ENCODE assay signal across 10 cellular contexts in genomic region chr12:6703631-6704030, GRCh38. TPM values are rescaled to one million over a fixed set of nuclear protein-coding genes. Genes with fewer than 3 reads are reported as not detected.
DNase-seq lines count a peak whose midpoint lies in the region; ATAC-seq and TF ChIP-seq lines count a peak whose summit lies in the region.
"Had no signal": no experiment of that assay in that cellular context is flagged by ENCODE, and none has a peak within 500 bp of the region (broad histone marks: within the 10 kb centered on the region; RNA-seq: fewer than 3 reads in every experiment).

No MANE protein-coding gene starts in this region.

- CTCF ChIA-PET in HEK293 (lab: Yijun Ruan, JAX), result no interaction called here

- H3K4me1 Mint-ChIP-seq in T-helper 17 cell (peaks cover 27% of the 10 kb centered on the region), chondrocyte (ENCODE audit: low read depth) (peaks cover 19% of the 10 kb centered on the region)

- peaks cover 0 to 95% (median 22%) of the 10 kb centered on the region in 45 donors for H3K27me3 ChIP-seq in dorsolateral prefrontal cortex
- H3K27me3 ChIP-seq: vagina had no signal

- no peaks in the 10 kb centered on the region for H3K9me3 Mint-ChIP-seq in chondrocyte (ENCODE audit: low read depth)

- no peaks in the 10 kb centered on the region for H3K36me3 ChIP-seq in HEK293 (ENCODE audit: control insufficient read depth in 2 of 2, insufficient read depth in 1 of 2, low read length in 2 of 2)
- H3K36me3 ChIP-seq: vagina had no signal

- H3K4me3 Mint-ChIP-seq in T-helper 17 cell, result no peak overlapping the region
- no peak overlapping the region for H3K4me3 Mint-ChIP-seq in chondrocyte (ENCODE audit: unreplicated experiment)

- DNase-seq in EH (ENCODE audit: low read depth) (peak; percentile 35), T-helper 17 cell (no peak), myocyte (ENCODE audit: low read depth) (peak; percentile 55), dorsolateral prefrontal cortex (no peak), NCI-H2107 treated with DMSO at 0.1 percent for 48 hours (lab: John Stamatoyannopoulos, UW; ENCODE audit: unreplicated experiment) (no peak), chondrocyte (ENCODE audit: low spot score) (no peak)
- DNase-seq: central memory CD4-positive, alpha-beta T cell had no signal

- H3K4me3 ChIP-seq in HEK293 (ENCODE audit: low read depth, low read length) (no peak overlapping the region), dorsolateral prefrontal cortex (no peak overlapping the region)
- H3K4me3 ChIP-seq: vagina had no signal

- intact Hi-C loops in dorsolateral prefrontal cortex (cut with DNase I), result no loop called here

- H3K36me3 Mint-ChIP-seq in T-helper 17 cell (ENCODE audit: low read depth) (peaks cover 12% of the 10 kb centered on the region), chondrocyte (ENCODE audit: low read depth) (no peaks in the 10 kb centered on the region)

- TF ChIP-seq CTCF in HEK293 (tag by site-specific recombination; IDR thresholded peaks at IDR 0.05) (peak; percentile 40; the same call in 1 of the 2 replicates), dorsolateral prefrontal cortex (IDR thresholded peaks at IDR 0.05 in 54 of 56, conservative IDR thresholded peaks at IDR 0.05 in 2 of 56; ENCODE audit: low read depth in 1 of 56, partially characterized antibody in 56 of 56) (no peak), chondrocyte (IDR thresholded peaks at IDR 0.05) (no peak)

- no peak for ATAC-seq in T-helper 17 cell

- H3K27ac Mint-ChIP-seq in T-helper 17 cell, result peak overlapping the region; percentile 59
- H3K27ac Mint-ChIP-seq in chondrocyte (ENCODE audit: unreplicated experiment), result no peak overlapping the region

- POLR2A ChIA-PET in HEK293 (lab: Yijun Ruan, JAX), result interaction anchor here (1.4 kb wide), 1 partner anchor 20 kb away, joined by 8 read pairs; no protein-coding TSS in a partner anchor

- H3K27ac ChIP-seq in HEK293 (ENCODE audit: extremely low read depth, low read depth, low read length), result no peak overlapping the region
- H3K27ac ChIP-seq in dorsolateral prefrontal cortex, result no peak overlapping the region
- H3K27ac ChIP-seq: vagina had no signal

- no peaks in the 10 kb centered on the region for H3K4me1 ChIP-seq in HEK293 (ENCODE audit: control insufficient read depth, insufficient read depth, low read length)

- H3K9me3 ChIP-seq in HEK293 (ENCODE audit: control insufficient read depth, insufficient read depth, low read depth, low read length) (no peaks in the 10 kb centered on the region), T-helper 17 cell (ENCODE audit: control insufficient read depth, low read length, poor library complexity, severe bottlenecking) (no peaks in the 10 kb centered on the region)
- H3K9me3 ChIP-seq: vagina had no signal

- H3K27me3 Mint-ChIP-seq in T-helper 17 cell (peaks cover 53% of the 10 kb centered on the region), chondrocyte (ENCODE audit: low read depth) (peaks cover 24% of the 10 kb centered on the region)

TF ChIP-seq in HEK293, 187 proteins besides CTCF, POLR2A, EP300 and RAD21:
- TF ChIP-seq ZNF548 (tag by site-specific recombination; IDR thresholded peaks at IDR 0.05), result no peak
- peak; percentile 40; the same call in 1 of the 2 replicates for TF ChIP-seq ZNF341 (tag by site-specific recombination; IDR thresholded peaks at IDR 0.05; ENCODE audit: low read depth)
- TF ChIP-seq KLF7 (tag by site-specific recombination; IDR thresholded peaks at IDR 0.05; ENCODE audit: borderline replicate concordance), result no peak
- peak; percentile 46; the same call in 1 of the 2 replicates for TF ChIP-seq ZNF600 (tag by site-specific recombination; IDR thresholded peaks at IDR 0.05)
- TF ChIP-seq ZBTB10 (tag by site-specific recombination; IDR thresholded peaks at IDR 0.05), result no peak
- peak; percentile 10 for TF ChIP-seq ZBTB26 (tag by site-specific recombination; optimal IDR thresholded peaks at IDR 0.05)
- TF ChIP-seq GFI1B (tag by site-specific recombination; IDR thresholded peaks at IDR 0.05), result no peak

RNA-seq across cellular contexts. Expression of gene PIANP, which starts 3.0 kb away (rescaled TPM):
- total RNA-seq in T-helper 17 cell (1 to 10 TPM; 1.3 to 1.9 TPM), myocyte (not detected in 2 replicates), dorsolateral prefrontal cortex (100 to 1,000 TPM in 16 of 120 experiments, 10 to 100 TPM in 104; 24.4 to 128 (median 80.6) TPM), chondrocyte (3.2 to 9.3 TPM (median 4.4 TPM) in 3 replicates)
- polyA plus RNA-seq in myocyte (2012), result 0.77 TPM
- total RNA-seq: liver had no signal

RNA-seq across cellular contexts. Expression of gene ZNF384, which starts 14.5 kb away (rescaled TPM):
- total RNA-seq in T-helper 17 cell, result 10 to 100 TPM; 62.9 to 66.3 TPM
- total RNA-seq in myocyte, result 16.9 and 22.3 TPM in 2 replicates
- polyA plus RNA-seq in myocyte (2012), result 50.4 TPM
- 10 to 100 TPM; 37.7 to 73.6 (median 53.6) TPM for total RNA-seq in dorsolateral prefrontal cortex
- total RNA-seq in chondrocyte, result 50.7 to 56.2 TPM (median 55.1 TPM) in 3 replicates

RNA-seq across cellular contexts. Expression of gene COPS7A, which starts 20.2 kb away (rescaled TPM):
- 10 to 100 TPM; 13.9 to 17.9 TPM for total RNA-seq in T-helper 17 cell
- 118 and 125 TPM in 2 replicates for total RNA-seq in myocyte
- 139 TPM for polyA plus RNA-seq in myocyte (2012)
- 100 to 1,000 TPM in 69 of 120 experiments, 10 to 100 TPM in 51; 52.6 to 143 (median 103) TPM for total RNA-seq in dorsolateral prefrontal cortex
- total RNA-seq in chondrocyte, result 57.0 to 74.4 TPM (median 59.3 TPM) in 3 replicates

RNA-seq across cellular contexts. Expression of gene ING4, which starts 40.7 kb away (rescaled TPM):
- total RNA-seq in T-helper 17 cell (10 to 100 TPM; 28.1 to 29.3 TPM), myocyte (41.0 and 53.8 TPM in 2 replicates), dorsolateral prefrontal cortex (10 to 100 TPM; 45.0 to 72.1 (median 59.4) TPM), chondrocyte (32.9 to 38.5 TPM (median 37.5 TPM) in 3 replicates)
- 61.6 TPM for polyA plus RNA-seq in myocyte (2012)

RNA-seq across cellular contexts. Expression of gene MLF2, which starts 49.3 kb away (rescaled TPM):
- 100 to 1,000 TPM; 104 to 108 TPM for total RNA-seq in T-helper 17 cell
- total RNA-seq in myocyte, result 243 and 270 TPM in 2 replicates
- 247 TPM for polyA plus RNA-seq in myocyte (2012)
- 100 to 1,000 TPM; 139 to 384 (median 261) TPM for total RNA-seq in dorsolateral prefrontal cortex
- total RNA-seq in chondrocyte, result 161 to 172 TPM (median 163 TPM) in 3 replicates

Comparison
In these comparisons a context has a peak if more than half of its experiments do, and no peak if none do; other contexts are left out.
1. DNase-seq: peak in EH (single experiment) and myocyte (single experiment); none in T-helper 17 cell (0 of 3), dorsolateral prefrontal cortex (0 of 10), NCI-H2107 treated with DMSO at 0.1 percent for 48 hours (single experiment) and chondrocyte (single experiment).